ENCODE assay signal across 26 cellular contexts in genomic region chr5:88304356-88304755, GRCh38.
"Had no signal": no experiment of that assay in that cellular context is flagged by ENCODE, and none has a peak within 500 bp of the region (broad histone marks: within the 10 kb centered on the region; RNA-seq: fewer than 3 reads in every experiment).

No MANE protein-coding gene starts in this region.

- H3K27me3 Mint-ChIP-seq: type B pancreatic cell had no signal

- H3K9me3 ChIP-seq: ovary, psoas muscle, sigmoid colon, thyroid gland had no signal

- H3K4me3 ChIP-seq: coronary artery, esophagus squamous epithelium, left lung, ovary, psoas muscle, sigmoid colon, stomach, thyroid gland had no signal

- H3K4me1 Mint-ChIP-seq: naive thymus-derived CD4-positive, alpha-beta T cell; nephron; stimulated activated effector memory CD8-positive, alpha-beta T cell treated with anti-CD3 and anti-CD28 coated beads, Interleukin-12 subunit alpha, Interleukin-12 subunit beta, amount 100 ng/mL, for 72 hours had no signal

- H3K4me3 Mint-ChIP-seq: naive thymus-derived CD4-positive, alpha-beta T cell; nephron; stimulated activated effector memory CD8-positive, alpha-beta T cell treated with anti-CD3 and anti-CD28 coated beads, Interleukin-12 subunit alpha, Interleukin-12 subunit beta, amount 100 ng/mL, for 72 hours; type B pancreatic cell had no signal

- H3K27ac ChIP-seq: coronary artery, esophagus squamous epithelium, left lung, ovary, psoas muscle, sigmoid colon, stomach, thyroid gland had no signal

- H3K27me3 ChIP-seq: esophagus squamous epithelium, left lung, ovary, sigmoid colon, stomach, thyroid gland had no signal

- H3K36me3 Mint-ChIP-seq: stimulated activated effector memory CD8-positive, alpha-beta T cell treated with anti-CD3 and anti-CD28 coated beads, Interleukin-12 subunit alpha, Interleukin-12 subunit beta, amount 100 ng/mL, for 72 hours; type B pancreatic cell had no signal

- H3K9me3 Mint-ChIP-seq: type B pancreatic cell had no signal

- H3K36me3 ChIP-seq: esophagus squamous epithelium, left lung, ovary, sigmoid colon, stomach, thyroid gland had no signal

- H3K4me1 ChIP-seq: esophagus squamous epithelium, left lung, psoas muscle, sigmoid colon, stomach, thyroid gland had no signal

- ATAC-seq: left cardiac atrium; left lung; naive thymus-derived CD4-positive, alpha-beta T cell; psoas muscle; right cardiac atrium; stimulated activated effector memory CD8-positive, alpha-beta T cell treated with anti-CD3 and anti-CD28 coated beads, Interleukin-12 subunit alpha, Interleukin-12 subunit beta, amount 100 ng/mL, for 72 hours had no signal

- DNase-seq: dermis blood vessel endothelial cell; effector memory CD4-positive, alpha-beta T cell; erythroblast; esophagus squamous epithelium; foreskin melanocyte; hypothalamus; left cardiac atrium; left lung; mesenchymal stem cell; midbrain; naive thymus-derived CD4-positive, alpha-beta T cell; nucleus accumbens; ovary; posterior cingulate gyrus; psoas muscle; right cardiac atrium; sigmoid colon; stimulated activated CD4-positive, alpha-beta T cell treated with anti-CD3 and anti-CD28 coated beads, Interleukin-2, amount 100 ng/mL, for 24 hours; stimulated activated CD4-positive, alpha-beta T cell treated with anti-CD3 and anti-CD28 coated beads, Interleukin-4, amount 100 ng/mL, for 24 hours; stimulated activated naive CD4-positive, alpha-beta T cell treated with Interleukin-2 at 50 U/mL for 16 hours; stomach; thyroid gland had no signal

- H3K27ac Mint-ChIP-seq: naive thymus-derived CD4-positive, alpha-beta T cell; nephron; stimulated activated effector memory CD8-positive, alpha-beta T cell treated with anti-CD3 and anti-CD28 coated beads, Interleukin-12 subunit alpha, Interleukin-12 subunit beta, amount 100 ng/mL, for 72 hours; type B pancreatic cell had no signal
